Comparison of ENCODE assay signal across 21 cellular contexts in genomic region chr3:128254066-128254590, GRCh38.
DNase-seq lines count a peak whose midpoint lies in the region; ATAC-seq and TF ChIP-seq lines count a peak whose summit lies in the region.
"Had no signal": no experiment of that assay in that cellular context is flagged by ENCODE, and none has a peak within 500 bp of the region (broad histone marks: within the 10 kb centered on the region; RNA-seq: fewer than 3 reads in every experiment).

No MANE protein-coding gene starts in this region.

- no peak for TF ChIP-seq POLR2A in transverse colon (IDR thresholded peaks at IDR 0.05)

- H3K27ac ChIP-seq in right cardiac atrium (ENCODE audit: low read length) (no peak overlapping the region), osteoblast (ENCODE audit: low read depth, low read length) (no peak overlapping the region), transverse colon (no peak overlapping the region)
- H3K27ac ChIP-seq: HL-60, Peyer's patch had no signal

- H3K27ac Mint-ChIP-seq in endothelial cell (ENCODE audit: unreplicated experiment), result no peak overlapping the region

- DNase-seq in left ventricle myocardium superior, result no peak
- no peak for DNase-seq in right cardiac atrium
- no peak for DNase-seq in endothelial cell (ENCODE audit: low spot score)
- DNase-seq in osteoblast (ENCODE audit: insufficient read length, low spot score, missing footprints), result peak; percentile 59
- DNase-seq in NCI-H1694 (lab: John Stamatoyannopoulos, UW), result no peak
- DNase-seq in transverse colon, result no peak
- DNase-seq: BE2C; CD4-positive, CD25-positive, alpha-beta regulatory T cell; COR-L47; DMS 273 treated with DMSO at 0.1 percent for 48 hours; DND-41; MG63; NCI-H1048; NCI-H1436; NCI-H2029 treated with DMSO at 0.1 percent for 48 hours; NCI-H2171; Peyer's patch had no signal

- no peak overlapping the region for H3K4me2 ChIP-seq in osteoblast (ENCODE audit: insufficient read depth, low read length)

- H3K9me3 ChIP-seq in right cardiac atrium (ENCODE audit: control insufficient read depth, low read length) (no peaks in the 10 kb centered on the region), osteoblast (ENCODE audit: low read depth, low read length) (no peaks in the 10 kb centered on the region), transverse colon (peaks cover 0 to 5% of the 10 kb centered on the region in 2 donors)
- H3K9me3 ChIP-seq: BE2C, HAP-1 had no signal

- H3K27me3 ChIP-seq in right cardiac atrium (ENCODE audit: control insufficient read depth, insufficient read depth), result no peaks in the 10 kb centered on the region
- no peaks in the 10 kb centered on the region for H3K27me3 ChIP-seq in osteoblast (ENCODE audit: insufficient read depth, low read length)
- H3K27me3 ChIP-seq in transverse colon, result no peaks in the 10 kb centered on the region
- H3K27me3 ChIP-seq: BE2C, MG63, Peyer's patch had no signal

- H3K4me1 ChIP-seq in right cardiac atrium (ENCODE audit: control insufficient read depth, insufficient read depth, low read length) (no peaks in the 10 kb centered on the region), osteoblast (ENCODE audit: insufficient read depth, low read length) (no peaks in the 10 kb centered on the region), transverse colon (peaks cover 0 to 4% (median 2%) of the 10 kb centered on the region in 4 donors)
- H3K4me1 ChIP-seq: HAP-1, Peyer's patch had no signal

- 99% methylated on average over 7 of the region's 7 CpGs for WGBS in right cardiac atrium
- 93 to 100% methylated on average over 3 to 7 of the region's 7 CpGs for WGBS in transverse colon (ENCODE audit: low coverage in 1 of 2), 2 donors

- no peak overlapping the region for H3K4me3 ChIP-seq in right cardiac atrium (ENCODE audit: low read length)
- H3K4me3 ChIP-seq in osteoblast (ENCODE audit: insufficient read depth, low read length), result no peak overlapping the region
- no peak overlapping the region for H3K4me3 ChIP-seq in transverse colon
- H3K4me3 ChIP-seq: HAP-1, MG63, Peyer's patch had no signal

- H3K79me2 ChIP-seq in osteoblast (ENCODE audit: insufficient read depth, low read length), result no peaks in the 10 kb centered on the region

- no peaks in the 10 kb centered on the region for H3K36me3 ChIP-seq in osteoblast (ENCODE audit: insufficient read depth, low read length)
- H3K36me3 ChIP-seq in transverse colon, result peaks cover 0 to 4% (median 0%) of the 10 kb centered on the region in 4 donors
- H3K36me3 ChIP-seq: BE2C, HAP-1, MG63, Peyer's patch had no signal

- no peaks in the 10 kb centered on the region for H3K9me3 Mint-ChIP-seq in endothelial cell (ENCODE audit: unreplicated experiment)

- in situ Hi-C loops in transverse colon (cut with MboI; ENCODE audit: low pct_ligation_motif_present in 1 of 4, low pct_unique_long_range_greater_than_20kb in 1 of 4, low sequenced_read_pairs in 3 of 4), result no loop called here

- no peak for TF ChIP-seq CTCF in endothelial cell (IDR thresholded peaks at IDR 0.05; ENCODE audit: unreplicated experiment)
- no peak for TF ChIP-seq CTCF in osteoblast (IDR thresholded peaks at IDR 0.05; ENCODE audit: extremely low read depth, low read depth, low read length)
- TF ChIP-seq CTCF in transverse colon (IDR thresholded peaks at IDR 0.05), result no peak

- intact Hi-C loops in left ventricle myocardium superior (cut with micrococcal nuclease), result no loop called here
- intact Hi-C loops in right cardiac atrium (cut with DNase I), result no loop called here
- intact Hi-C loops in transverse colon (cut with DNase I; ENCODE audit: low total_unique reads), result no loop called here

- no peak for TF ChIP-seq EP300 in transverse colon (IDR thresholded peaks at IDR 0.05; ENCODE audit: low read depth)

- H3K27me3 Mint-ChIP-seq in endothelial cell (ENCODE audit: unreplicated experiment), result peaks cover 8% of the 10 kb centered on the region
- H3K27me3 Mint-ChIP-seq: CD4-positive, CD25-positive, alpha-beta regulatory T cell had no signal

- H4K20me1 ChIP-seq in osteoblast (ENCODE audit: insufficient read depth, low read length), result peaks cover 5% of the 10 kb centered on the region

- H3K36me3 Mint-ChIP-seq in endothelial cell (ENCODE audit: low read depth, unreplicated experiment), result no peaks in the 10 kb centered on the region

- peaks cover 34% of the 10 kb centered on the region for H3K4me1 Mint-ChIP-seq in endothelial cell (ENCODE audit: unreplicated experiment)

- no peak overlapping the region for H2AFZ ChIP-seq in osteoblast (ENCODE audit: low read length)

- ATAC-seq in left ventricle myocardium superior, result peak; percentile 13
- no peak for ATAC-seq in right cardiac atrium
- ATAC-seq in GM21390 (IDR thresholded peaks at IDR 0.05; ENCODE audit: unreplicated experiment), result no peak
- ATAC-seq: Right ventricle myocardium inferior had no signal

- peak overlapping the region; percentile 23 for H3K4me3 Mint-ChIP-seq in endothelial cell (ENCODE audit: unreplicated experiment)
